Comparison of ENCODE assay signal across 35 cellular contexts in the genomic region with DNA sequence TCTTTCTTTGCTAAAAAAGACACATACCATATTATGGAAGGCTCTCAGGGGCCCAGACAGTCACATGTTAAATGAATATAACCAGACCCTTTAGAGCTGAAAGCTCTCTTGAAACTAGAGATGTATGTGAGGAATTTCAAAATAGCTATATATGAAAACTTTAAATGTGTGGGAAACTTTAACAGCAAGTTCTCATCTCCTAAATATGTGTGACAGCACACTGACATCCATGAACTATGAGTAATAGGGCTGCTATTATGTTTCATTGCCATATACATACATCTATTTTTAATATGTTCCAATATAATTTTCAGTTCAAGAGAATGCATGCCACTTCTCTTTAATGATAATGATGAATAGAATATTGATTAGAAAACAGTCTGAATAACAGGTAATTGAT.
DNase-seq lines count a peak whose midpoint lies in the region; ATAC-seq and TF ChIP-seq lines count a peak whose summit lies in the region.
"Had no signal": no experiment of that assay in that cellular context is flagged by ENCODE, and none has a peak within 500 bp of the region (broad histone marks: within the 10 kb centered on the region; RNA-seq: fewer than 3 reads in every experiment).

No MANE protein-coding gene starts in this region.

- H2AFZ ChIP-seq in ACC112 (ENCODE audit: low read length, unreplicated experiment) (no peak overlapping the region), trophoblast cell (ENCODE audit: insufficient read depth, low read length, poor library complexity) (no peak overlapping the region)
- H2AFZ ChIP-seq: neural progenitor cell had no signal

- no peaks in the 10 kb centered on the region for H3K4me1 Mint-ChIP-seq in stimulated activated naive B cell treated with anti-CD40 and anti-IgM and Interleukin-4, amounts not matched to agents 10 μg/mL and 1 μg/mL and 100 μg/mL, for 72 hours
- H3K4me1 Mint-ChIP-seq: activated CD8-positive, alpha-beta memory T cell treated with anti-CD3 and anti-CD28 coated beads, Interleukin-2, amount 10 ng/mL, durations not matched to agents 7 days and 5 days; activated naive CD8-positive, alpha-beta T cell treated with anti-CD3 and anti-CD28 coated beads, Interleukin-2, amount 10 ng/mL, durations not matched to agents 7 days and 5 days; CD4-positive, alpha-beta memory T cell; central memory CD8-positive, alpha-beta T cell; neural progenitor cell had no signal

- no peak for ATAC-seq in stimulated activated naive B cell treated with anti-CD40 and anti-IgM and Interleukin-4, amounts not matched to agents 10 μg/mL and 1 μg/mL and 100 μg/mL, for 72 hours (replicated peaks)
- ATAC-seq: activated CD8-positive, alpha-beta memory T cell treated with anti-CD3 and anti-CD28 coated beads, Interleukin-2, amount 10 ng/mL, durations not matched to agents 7 days and 5 days; left ventricle myocardium superior had no signal

- intact Hi-C loops in stomach (cut with DNase I; ENCODE audit: low total_unique reads), result no loop called here

- no peak overlapping the region for H3K4ac ChIP-seq in trophoblast cell (ENCODE audit: low read depth, low read length)

- H3K9me3 ChIP-seq in stomach (no peaks in the 10 kb centered on the region), trophoblast cell (ENCODE audit: insufficient read depth, low read depth, low read length) (no peaks in the 10 kb centered on the region)
- H3K9me3 ChIP-seq: ascending aorta, right atrium auricular region had no signal

- no peaks in the 10 kb centered on the region for H3K79me1 ChIP-seq in trophoblast cell (ENCODE audit: low read length)

- no peak overlapping the region for H3K23ac ChIP-seq in trophoblast cell (ENCODE audit: low read length)

- H3K4me1 ChIP-seq in ACC112 (ENCODE audit: control insufficient read depth, insufficient read depth, low read length, unreplicated experiment) (peaks cover 7% of the 10 kb centered on the region), stomach (no peaks in the 10 kb centered on the region), trophoblast cell (ENCODE audit: control insufficient read depth in 1 of 2, insufficient read depth in 2 of 2, low read length in 2 of 2) (no peaks in the 10 kb centered on the region)
- H3K4me1 ChIP-seq: neural progenitor cell, right atrium auricular region had no signal

- no peak overlapping the region for H3K4me2 ChIP-seq in trophoblast cell (ENCODE audit: low read length)
- H3K4me2 ChIP-seq: neural progenitor cell had no signal

- H4K91ac ChIP-seq in trophoblast cell (ENCODE audit: low read depth, low read length), result no peak overlapping the region

- H3K9ac ChIP-seq in trophoblast cell (ENCODE audit: low read length), result no peak overlapping the region
- H3K9ac ChIP-seq: neural progenitor cell had no signal

- no peak for TF ChIP-seq EP300 in stomach (IDR thresholded peaks at IDR 0.05)

- H3K14ac ChIP-seq in trophoblast cell (ENCODE audit: low read length), result no peak overlapping the region

- no peak for TF ChIP-seq POLR2A in stomach (IDR thresholded peaks at IDR 0.05)

- H3K36me3 Mint-ChIP-seq in stimulated activated naive B cell treated with anti-CD40 and anti-IgM and Interleukin-4, amounts not matched to agents 10 μg/mL and 1 μg/mL and 100 μg/mL, for 72 hours, result no peaks in the 10 kb centered on the region
- H3K36me3 Mint-ChIP-seq: activated CD8-positive, alpha-beta memory T cell treated with anti-CD3 and anti-CD28 coated beads, Interleukin-2, amount 10 ng/mL, durations not matched to agents 7 days and 5 days; activated naive CD8-positive, alpha-beta T cell treated with anti-CD3 and anti-CD28 coated beads, Interleukin-2, amount 10 ng/mL, durations not matched to agents 7 days and 5 days; CD4-positive, alpha-beta memory T cell; neural progenitor cell; type B pancreatic cell had no signal

- H3K4me3 Mint-ChIP-seq in stimulated activated naive B cell treated with anti-CD40 and anti-IgM and Interleukin-4, amounts not matched to agents 10 μg/mL and 1 μg/mL and 100 μg/mL, for 72 hours, result no peak overlapping the region
- H3K4me3 Mint-ChIP-seq: activated CD8-positive, alpha-beta memory T cell treated with anti-CD3 and anti-CD28 coated beads, Interleukin-2, amount 10 ng/mL, durations not matched to agents 7 days and 5 days; activated naive CD8-positive, alpha-beta T cell treated with anti-CD3 and anti-CD28 coated beads, Interleukin-2, amount 10 ng/mL, durations not matched to agents 7 days and 5 days; CD4-positive, alpha-beta memory T cell; central memory CD8-positive, alpha-beta T cell; HFFc6; neural progenitor cell; type B pancreatic cell had no signal

- TF ChIP-seq CTCF in cardiac fibroblast (IDR thresholded peaks at IDR 0.05; ENCODE audit: low read depth, low read length) (no peak), fibroblast of villous mesenchyme (IDR thresholded peaks at IDR 0.05; ENCODE audit: insufficient read depth, low read depth, low read length) (no peak), stomach (IDR thresholded peaks at IDR 0.05) (no peak)

- H2BK12ac ChIP-seq in trophoblast cell (ENCODE audit: low read length), result no peak overlapping the region

- H3K79me2 ChIP-seq in ACC112 (ENCODE audit: control insufficient read depth, insufficient read depth, low read length, unreplicated experiment) (no peaks in the 10 kb centered on the region), trophoblast cell (ENCODE audit: control insufficient read depth, insufficient read depth, low read length, poor library complexity) (no peaks in the 10 kb centered on the region)

- H2AK5ac ChIP-seq in trophoblast cell (ENCODE audit: low read length), result no peak overlapping the region

- H2BK120ac ChIP-seq in trophoblast cell (ENCODE audit: insufficient read depth, low read length, poor library complexity), result no peak overlapping the region

- no peaks in the 10 kb centered on the region for H3K9me3 Mint-ChIP-seq in stimulated activated naive B cell treated with anti-CD40 and anti-IgM and Interleukin-4, amounts not matched to agents 10 μg/mL and 1 μg/mL and 100 μg/mL, for 72 hours
- H3K9me3 Mint-ChIP-seq: activated naive CD8-positive, alpha-beta T cell treated with anti-CD3 and anti-CD28 coated beads, Interleukin-2, amount 10 ng/mL, durations not matched to agents 7 days and 5 days; HFFc6; neural progenitor cell had no signal

- DNase-seq in NCI-H226, result peak; percentile 32
- DNase-seq in cardiac fibroblast (ENCODE audit: low read depth in 2 of 2), result peak; percentile 39 to 62
- DNase-seq in fibroblast of villous mesenchyme (ENCODE audit: low read depth), result peak; percentile 11
- DNase-seq in stimulated activated naive B cell treated with anti-CD40 and anti-IgM and Interleukin-4, amounts not matched to agents 10 μg/mL and 1 μg/mL and 100 μg/mL, for 72 hours, result no peak
- DNase-seq in stomach, result no peak
- DNase-seq in trophoblast cell, result no peak
- DNase-seq in occipital lobe (lab: John Stamatoyannopoulos, UW), result no peak
- DNase-seq: activated CD4-positive, alpha-beta T cell treated with anti-CD3 and anti-CD28 coated beads, Interleukin-2, amount 50 U/mL, for 4 hours; activated CD4-positive, CD25-positive, alpha-beta regulatory T cell; activated CD8-positive, alpha-beta memory T cell treated with anti-CD3 and anti-CD28 coated beads, Interleukin-2, amount 10 ng/mL, durations not matched to agents 7 days and 5 days; activated gamma-delta T cell treated with Interleukin-2 at 50 U/mL for 16 hours; activated naive CD8-positive, alpha-beta T cell treated with anti-CD3 and anti-CD28 coated beads, Interleukin-2, amount 10 ng/mL, durations not matched to agents 7 days and 5 days; activated T-cell treated with anti-CD3 and anti-CD28 coated beads, Interleukin-2, amount 50 U/mL, for 48 hours; AML-193; CD4-positive, alpha-beta memory T cell; glutamatergic neuron; GOT3; HFFc6; kidney; left ventricle myocardium superior; NCI-H1092; NCI-H1694; NCI-H2171; NCI-H510A; posterior cingulate gyrus; RPMI8226; stimulated activated CD4-positive, alpha-beta T cell treated with anti-CD3 and anti-CD28 coated beads, Interleukin-4, amount 100 ng/mL, for 1 hour; substantia nigra had no signal

- H3K27me3 ChIP-seq in ACC112 (ENCODE audit: insufficient read depth, low read length) (no peaks in the 10 kb centered on the region), stomach (no peaks in the 10 kb centered on the region), trophoblast cell (ENCODE audit: insufficient read depth, low read length) (no peaks in the 10 kb centered on the region)
- H3K27me3 ChIP-seq: ascending aorta, neural progenitor cell, right atrium auricular region had no signal

- no peak overlapping the region for H4K8ac ChIP-seq in trophoblast cell (ENCODE audit: low read depth, low read length)

- no peaks in the 10 kb centered on the region for H3K27me3 Mint-ChIP-seq in stimulated activated naive B cell treated with anti-CD40 and anti-IgM and Interleukin-4, amounts not matched to agents 10 μg/mL and 1 μg/mL and 100 μg/mL, for 72 hours
- H3K27me3 Mint-ChIP-seq: activated CD8-positive, alpha-beta memory T cell treated with anti-CD3 and anti-CD28 coated beads, Interleukin-2, amount 10 ng/mL, durations not matched to agents 7 days and 5 days; activated naive CD8-positive, alpha-beta T cell treated with anti-CD3 and anti-CD28 coated beads, Interleukin-2, amount 10 ng/mL, durations not matched to agents 7 days and 5 days; CD4-positive, alpha-beta memory T cell; central memory CD8-positive, alpha-beta T cell; type B pancreatic cell had no signal

- no peak overlapping the region for H4K12ac ChIP-seq in trophoblast cell (ENCODE audit: low read depth, low read length)

- H3K27ac Mint-ChIP-seq in stimulated activated naive B cell treated with anti-CD40 and anti-IgM and Interleukin-4, amounts not matched to agents 10 μg/mL and 1 μg/mL and 100 μg/mL, for 72 hours, result no peak overlapping the region
- H3K27ac Mint-ChIP-seq: activated CD8-positive, alpha-beta memory T cell treated with anti-CD3 and anti-CD28 coated beads, Interleukin-2, amount 10 ng/mL, durations not matched to agents 7 days and 5 days; activated naive CD8-positive, alpha-beta T cell treated with anti-CD3 and anti-CD28 coated beads, Interleukin-2, amount 10 ng/mL, durations not matched to agents 7 days and 5 days; CD4-positive, alpha-beta memory T cell; HFFc6; neural progenitor cell; type B pancreatic cell had no signal

- no peak overlapping the region for H2BK5ac ChIP-seq in trophoblast cell (ENCODE audit: low read depth, low read length, poor library complexity)

- no peak overlapping the region for H3K18ac ChIP-seq in trophoblast cell (ENCODE audit: low read length)

- H3K27ac ChIP-seq in ACC112 (ENCODE audit: low read depth, low read length) (peak overlapping the region; percentile 36), stomach (no peak overlapping the region), trophoblast cell (ENCODE audit: low read depth, low read length) (no peak overlapping the region)
- H3K27ac ChIP-seq: 22Rv1, ascending aorta, neural progenitor cell, right atrium auricular region had no signal

- H3K4me3 ChIP-seq in ACC112 (ENCODE audit: low read depth, low read length), result no peak overlapping the region
- H3K4me3 ChIP-seq in cardiac fibroblast (replicated peaks in 1 of 2; ENCODE audit: low read depth in 2 of 2, low read length in 2 of 2), result no peak overlapping the region
- H3K4me3 ChIP-seq in fibroblast of villous mesenchyme (ENCODE audit: low read depth, low read length), result no peak overlapping the region
- no peak overlapping the region for H3K4me3 ChIP-seq in stomach
- H3K4me3 ChIP-seq in trophoblast cell (ENCODE audit: low read depth, low read length), result no peak overlapping the region
- H3K4me3 ChIP-seq: ascending aorta, neural progenitor cell, right atrium auricular region had no signal

- H3K36me3 ChIP-seq in ACC112 (ENCODE audit: insufficient read depth, low read length) (no peaks in the 10 kb centered on the region), stomach (no peaks in the 10 kb centered on the region), trophoblast cell (ENCODE audit: control insufficient read depth in 1 of 2, insufficient read depth in 2 of 2, low read length in 2 of 2) (no peaks in the 10 kb centered on the region)
- H3K36me3 ChIP-seq: ascending aorta, neural progenitor cell, right atrium auricular region had no signal

Comparison
In these comparisons a context has a peak if more than half of its experiments do, and no peak if none do; other contexts are left out.
1. DNase-seq: peak in NCI-H226 (single experiment), cardiac fibroblast (2 of 2) and fibroblast of villous mesenchyme (single experiment); none in stimulated activated naive B cell treated with anti-CD40 and anti-IgM and Interleukin-4, amounts not matched to agents 10 μg/mL and 1 μg/mL and 100 μg/mL, for 72 hours (single experiment), stomach (single experiment), trophoblast cell (0 of 2) and occipital lobe (single experiment).